18 cellular contexts compared by ENCODE assay signal in genomic region chr7:97847791-97848190, GRCh38.
"Had no signal": no experiment of that assay in that cellular context is flagged by ENCODE, and none has a peak within 500 bp of the region (broad histone marks: within the 10 kb centered on the region; RNA-seq: fewer than 3 reads in every experiment).

No MANE protein-coding gene starts in this region.

- H3K4me3 Mint-ChIP-seq: activated CD4-positive, alpha-beta memory T cell treated with anti-CD3 and anti-CD28 coated beads, Interleukin-2, amount 10 ng/mL, durations not matched to agents 7 days and 5 days; activated CD4-positive, alpha-beta T cell treated with anti-CD3 and anti-CD28 coated beads for 36 hours; activated naive CD8-positive, alpha-beta T cell treated with anti-CD3 and anti-CD28 coated beads for 36 hours; activated T-cell treated with anti-CD3 and anti-CD28 coated beads, Interleukin-2, amount 50 U/mL, for 72 hours; effector memory CD8-positive, alpha-beta T cell had no signal

- DNase-seq: activated CD4-positive, alpha-beta memory T cell treated with anti-CD3 and anti-CD28 coated beads, Interleukin-2, amount 10 ng/mL, durations not matched to agents 7 days and 5 days; activated CD4-positive, alpha-beta T cell treated with anti-CD3 and anti-CD28 coated beads for 36 hours; activated CD8-positive, alpha-beta memory T cell treated with anti-CD3 and anti-CD28 coated beads, Interleukin-2, amount 50 U/mL, for 4 hours; activated gamma-delta T cell treated with Interleukin-2 at 50 U/mL for 16 hours; activated naive CD8-positive, alpha-beta T cell treated with anti-CD3 and anti-CD28 coated beads for 36 hours; activated T-cell treated with anti-CD3 and anti-CD28 coated beads, Interleukin-2, amount 50 U/mL, for 72 hours; brain microvascular endothelial cell; effector memory CD8-positive, alpha-beta T cell; hippocampal formation; kidney glomerular epithelial cell; mesendoderm; psoas muscle; right lobe of liver; stimulated activated CD4-positive, alpha-beta T cell treated with anti-CD3 and anti-CD28 coated beads, Interleukin-2, amount 100 ng/mL, for 24 hours; stimulated activated naive CD4-positive, alpha-beta T cell; substantia nigra; transverse colon; WERI-Rb-1 had no signal

- H3K4me1 Mint-ChIP-seq: activated CD4-positive, alpha-beta memory T cell treated with anti-CD3 and anti-CD28 coated beads, Interleukin-2, amount 10 ng/mL, durations not matched to agents 7 days and 5 days; activated CD4-positive, alpha-beta T cell treated with anti-CD3 and anti-CD28 coated beads for 36 hours; activated naive CD8-positive, alpha-beta T cell treated with anti-CD3 and anti-CD28 coated beads for 36 hours had no signal

- H3K27me3 Mint-ChIP-seq: activated CD4-positive, alpha-beta memory T cell treated with anti-CD3 and anti-CD28 coated beads, Interleukin-2, amount 10 ng/mL, durations not matched to agents 7 days and 5 days; activated CD4-positive, alpha-beta T cell treated with anti-CD3 and anti-CD28 coated beads for 36 hours; activated naive CD8-positive, alpha-beta T cell treated with anti-CD3 and anti-CD28 coated beads for 36 hours had no signal

- H3K4me3 ChIP-seq: psoas muscle, right lobe of liver, transverse colon had no signal

- H3K27ac Mint-ChIP-seq: activated CD4-positive, alpha-beta memory T cell treated with anti-CD3 and anti-CD28 coated beads, Interleukin-2, amount 10 ng/mL, durations not matched to agents 7 days and 5 days; activated CD4-positive, alpha-beta T cell treated with anti-CD3 and anti-CD28 coated beads for 36 hours; activated naive CD8-positive, alpha-beta T cell treated with anti-CD3 and anti-CD28 coated beads for 36 hours; activated T-cell treated with anti-CD3 and anti-CD28 coated beads, Interleukin-2, amount 50 U/mL, for 72 hours had no signal

- H3K27ac ChIP-seq: brain microvascular endothelial cell, psoas muscle, right lobe of liver, transverse colon, WERI-Rb-1 had no signal

- H3K36me3 ChIP-seq: right lobe of liver had no signal

- H3K9me3 ChIP-seq: psoas muscle, right lobe of liver, transverse colon had no signal

- H3K27me3 ChIP-seq: brain microvascular endothelial cell, right lobe of liver, transverse colon had no signal

- ATAC-seq: activated CD4-positive, alpha-beta T cell treated with anti-CD3 and anti-CD28 coated beads for 36 hours; activated T-cell treated with anti-CD3 and anti-CD28 coated beads, Interleukin-2, amount 50 U/mL, for 72 hours; effector memory CD8-positive, alpha-beta T cell; psoas muscle; right lobe of liver had no signal

- H3K4me1 ChIP-seq: right lobe of liver, transverse colon had no signal

- H3K9me3 Mint-ChIP-seq: activated CD4-positive, alpha-beta memory T cell treated with anti-CD3 and anti-CD28 coated beads, Interleukin-2, amount 10 ng/mL, durations not matched to agents 7 days and 5 days; activated T-cell treated with anti-CD3 and anti-CD28 coated beads, Interleukin-2, amount 50 U/mL, for 72 hours; effector memory CD8-positive, alpha-beta T cell had no signal
